ENCODE assay signal across 10 cellular contexts in the genomic region with DNA sequence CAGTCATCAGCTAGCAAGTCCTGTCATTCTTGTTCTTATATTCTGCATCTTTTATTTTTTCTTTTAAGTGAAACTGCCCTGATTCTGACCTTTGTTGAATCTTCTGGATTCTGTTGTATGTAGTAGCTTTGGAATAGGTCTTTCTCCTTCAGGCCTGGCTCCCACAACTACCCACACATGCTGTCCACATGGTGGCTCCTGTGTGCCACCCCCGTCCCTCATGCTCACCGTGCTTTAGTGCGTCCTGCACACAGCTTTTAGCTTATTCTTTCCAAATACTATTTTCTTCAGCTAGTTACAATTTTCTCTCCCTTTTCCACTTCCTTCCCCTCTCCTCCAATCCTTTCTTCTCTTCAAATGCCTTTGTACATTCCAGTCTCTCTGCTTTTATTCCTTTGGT.
A peak's percentile ranks its signal among the peaks of the same experiment; 100 is the strongest.
DNase-seq lines count a peak whose midpoint lies in the region; ATAC-seq and TF ChIP-seq lines count a peak whose summit lies in the region.
"Had no signal": no experiment of that assay in that cellular context is flagged by ENCODE, and none has a peak within 500 bp of the region (broad histone marks: within the 10 kb centered on the region; RNA-seq: fewer than 3 reads in every experiment).

No MANE protein-coding gene starts in this region.

- no peaks in the 10 kb centered on the region for H3K79me1 ChIP-seq in H9 (ENCODE audit: insufficient read depth, low read depth, low read length, poor library complexity, severe bottlenecking)

- no peak overlapping the region for H3T11ph ChIP-seq in H9 (ENCODE audit: low read length)

- H4K91ac ChIP-seq in H9 (ENCODE audit: insufficient read length, low read depth, low read length) = no peak overlapping the region

- no peaks in the 10 kb centered on the region for H3K23me2 ChIP-seq in H9 (ENCODE audit: insufficient read length, low read depth, low read length, poor library complexity, severe bottlenecking)

- TF ChIP-seq CTCF in H9 (conservative IDR thresholded peaks at IDR 0.05) (peak; percentile 30; the same call in 1 of the 3 replicates), SK-N-SH (IDR thresholded peaks at IDR 0.05) (no peak), foreskin fibroblast (IDR thresholded peaks at IDR 0.05; ENCODE audit: low read depth, low read length) (no peak)

- H2AK5ac ChIP-seq in H9 (ENCODE audit: insufficient read length, low read length) = no peak overlapping the region

- H3K27me3 ChIP-seq in H9 (ENCODE audit: insufficient read depth, low read length) = no peaks in the 10 kb centered on the region
- H3K27me3 ChIP-seq in SK-N-SH (ENCODE audit: insufficient read depth) = no peaks in the 10 kb centered on the region

- H4K20me1 ChIP-seq in H9 (ENCODE audit: control insufficient read depth, insufficient read depth, insufficient read length) = no peaks in the 10 kb centered on the region
- H4K20me1 ChIP-seq in SK-N-SH (ENCODE audit: insufficient read depth) = no peaks in the 10 kb centered on the region

- CTCF ChIA-PET in SK-N-SH (lab: Yijun Ruan, JAX) = interaction anchor here (0.6 to 2.5 kb wide), 18 partner anchors 10 to 237 kb away, joined by 3 to 9 read pairs (median 4); no protein-coding TSS in a partner anchor
- CTCF ChIA-PET in activated CD4-positive, alpha-beta memory T cell treated with anti-CD3 and anti-CD28 coated beads for 36 hours (lab: Charles Lee) = interaction anchor here (0.6 to 0.8 kb wide), 2 partner anchors 27 to 186 kb away, joined by 3 read pairs; no protein-coding TSS in a partner anchor

- no peak for TF ChIP-seq EP300 in SK-N-SH (IDR thresholded peaks at IDR 0.05; ENCODE audit: borderline replicate concordance in 1 of 2, low read depth in 1 of 2, low read length in 1 of 2)

- intact Hi-C loops in posterior cingulate gyrus (cut with DNase I) = no loop called here
- intact Hi-C loops in activated CD4-positive, alpha-beta memory T cell treated with anti-CD3 and anti-CD28 coated beads for 36 hours (cut with micrococcal nuclease) = no loop called here

- H3K27ac ChIP-seq in H9 (ENCODE audit: insufficient read length, low read depth, low read length) (no peak overlapping the region), SK-N-SH (ENCODE audit: low read depth in 2 of 2, low read length in 1 of 2) (no peak overlapping the region)

- H3K4me1 ChIP-seq in H9 (ENCODE audit: insufficient read depth, low read length) (peaks cover 2% of the 10 kb centered on the region; the same call in 1 of the 2 replicates), SK-N-SH (ENCODE audit: control insufficient read depth in 1 of 2, insufficient read depth in 2 of 2, low read depth in 1 of 2, low read length in 1 of 2) (no peaks in the 10 kb centered on the region)

- no peak overlapping the region for H3K56ac ChIP-seq in H9 (ENCODE audit: insufficient read length, low read depth, low read length)

- no peak overlapping the region for H3K23ac ChIP-seq in H9 (ENCODE audit: insufficient read length, low read depth, low read length)

- H3K4me3 ChIP-seq in SK-N-SH (ENCODE audit: low read depth in 2 of 2, low read length in 1 of 2) = no peak overlapping the region
- no peak overlapping the region for H3K4me3 ChIP-seq in foreskin fibroblast (ENCODE audit: low read depth in 1 of 2, low read length in 2 of 2)

- no peak overlapping the region for H2BK5ac ChIP-seq in H9 (ENCODE audit: insufficient read length, low read length)

- H3K4me2 ChIP-seq in H9 (ENCODE audit: insufficient read depth, insufficient read length, low read length) = no peak overlapping the region
- no peak overlapping the region for H3K4me2 ChIP-seq in SK-N-SH

- no peak overlapping the region for H3K14ac ChIP-seq in H9 (ENCODE audit: insufficient read depth, low read length)

- H3K27ac Mint-ChIP-seq in H9 = peak overlapping the region in 1 of 3 experiments; percentile 41; a peak in 2 of 7 replicates
- no peak overlapping the region for H3K27ac Mint-ChIP-seq in activated CD4-positive, alpha-beta memory T cell treated with anti-CD3 and anti-CD28 coated beads for 36 hours
- H3K27ac Mint-ChIP-seq: activated CD8-positive, alpha-beta memory T cell treated with anti-CD3 and anti-CD28 coated beads, Interleukin-2, amount 10 ng/mL, durations not matched to agents 7 days and 5 days had no signal

- H2BK120ac ChIP-seq in H9 (ENCODE audit: low read depth, low read length, poor library complexity, severe bottlenecking) = no peak overlapping the region

- H3K9me3 ChIP-seq in H9 (ENCODE audit: control insufficient read depth, low read depth, low read length) = no peaks in the 10 kb centered on the region
- H3K9me3 ChIP-seq in SK-N-SH = no peaks in the 10 kb centered on the region

- POLR2A ChIA-PET in SK-N-SH (lab: Yijun Ruan, JAX) = no interaction called here
- POLR2A ChIA-PET in activated CD4-positive, alpha-beta memory T cell treated with anti-CD3 and anti-CD28 coated beads for 36 hours (lab: Charles Lee) = no interaction called here

- peaks cover 1 to 4% (median 2%) of the 10 kb centered on the region in 3 experiments; a peak in 4 of 7 replicates for H3K36me3 Mint-ChIP-seq in H9 (ENCODE audit: insufficient read depth in 1 of 3, low read depth in 3 of 3)
- peaks cover 37% of the 10 kb centered on the region for H3K36me3 Mint-ChIP-seq in activated CD4-positive, alpha-beta memory T cell treated with anti-CD3 and anti-CD28 coated beads for 36 hours

- H2BK15ac ChIP-seq in H9 (ENCODE audit: low read depth, low read length) = no peak overlapping the region

- no peaks in the 10 kb centered on the region for H3K27me3 Mint-ChIP-seq in H9 (ENCODE audit: low read depth)
- H3K27me3 Mint-ChIP-seq in activated CD4-positive, alpha-beta memory T cell treated with anti-CD3 and anti-CD28 coated beads for 36 hours = no peaks in the 10 kb centered on the region
- H3K27me3 Mint-ChIP-seq: activated CD8-positive, alpha-beta memory T cell treated with anti-CD3 and anti-CD28 coated beads, Interleukin-2, amount 10 ng/mL, durations not matched to agents 7 days and 5 days had no signal

- no peaks in the 10 kb centered on the region for H3F3A ChIP-seq in SK-N-SH (replicated peaks; ENCODE audit: insufficient read depth)

- DNase-seq in H9 (no peak), SK-N-SH (peak; percentile 30), foreskin fibroblast (peak; percentile 15 to 61), posterior cingulate gyrus (peak in 9 of 10 donors; percentile 27 to 91 (median 47)), NCI-H1694 (lab: John Stamatoyannopoulos, UW) (no peak)
- no peak for DNase-seq in activated CD4-positive, alpha-beta memory T cell treated with anti-CD3 and anti-CD28 coated beads for 36 hours
- DNase-seq: activated CD8-positive, alpha-beta memory T cell treated with anti-CD3 and anti-CD28 coated beads, Interleukin-2, amount 10 ng/mL, durations not matched to agents 7 days and 5 days; NCI-H774 had no signal

- TF ChIP-seq RAD21 in SK-N-SH (IDR thresholded peaks at IDR 0.05; ENCODE audit: low read length) = peak; percentile 72

- no peak overlapping the region for H3K4me3 Mint-ChIP-seq in H9
- no peak overlapping the region for H3K4me3 Mint-ChIP-seq in activated CD4-positive, alpha-beta memory T cell treated with anti-CD3 and anti-CD28 coated beads for 36 hours
- H3K4me3 Mint-ChIP-seq: activated CD8-positive, alpha-beta memory T cell treated with anti-CD3 and anti-CD28 coated beads, Interleukin-2, amount 10 ng/mL, durations not matched to agents 7 days and 5 days had no signal

- no peaks in the 10 kb centered on the region for H3K9me2 ChIP-seq in SK-N-SH

- no peak overlapping the region for H3K18ac ChIP-seq in H9 (ENCODE audit: insufficient read length, low read depth, low read length)

- H3K9ac ChIP-seq in H9 (ENCODE audit: extremely low read depth, insufficient read length, low read length) (no peak overlapping the region), SK-N-SH (no peak overlapping the region)

- H3K36me3 ChIP-seq in SK-N-SH (replicated peaks in 1 of 2; ENCODE audit: control insufficient read depth in 1 of 2, insufficient read depth in 2 of 2, low read length in 1 of 2) = peaks cover 4 to 39% of the 10 kb centered on the region in 2 experiments

- H2AFZ ChIP-seq in H9 (ENCODE audit: low read length) (no peak overlapping the region), SK-N-SH (ENCODE audit: low read depth) (no peak overlapping the region)

- ATAC-seq in GM19035 (IDR thresholded peaks at IDR 0.05; ENCODE audit: unreplicated experiment) (no peak), HG03095 (IDR thresholded peaks at IDR 0.05; ENCODE audit: unreplicated experiment) (no peak)
- ATAC-seq: activated CD8-positive, alpha-beta memory T cell treated with anti-CD3 and anti-CD28 coated beads, Interleukin-2, amount 10 ng/mL, durations not matched to agents 7 days and 5 days had no signal

- H2BK12ac ChIP-seq in H9 (ENCODE audit: insufficient read length, low read depth, low read length) = no peak overlapping the region

- H4K5ac ChIP-seq in H9 (ENCODE audit: insufficient read length, low read depth, low read length) = no peak overlapping the region

- WGBS in H9 (ENCODE audit: extremely low coverage, insufficient read length, low lambda C conversion rate) = no CpG with 5 or more reads among the region's 3 CpGs
- WGBS in SK-N-SH (ENCODE audit: low lambda C conversion rate) = 82% methylated on average over 3 of the region's 3 CpGs

- no peak overlapping the region for H2BK20ac ChIP-seq in H9 (ENCODE audit: low read depth, low read length, poor library complexity, severe bottlenecking)

- H3K79me2 ChIP-seq in H9 (ENCODE audit: insufficient read depth, low read length) (no peaks in the 10 kb centered on the region), SK-N-SH (ENCODE audit: insufficient read depth) (no peaks in the 10 kb centered on the region)

- H4K8ac ChIP-seq in H9 (replicated peaks; ENCODE audit: insufficient read length, low read depth, low read length) = no peak overlapping the region

- H3K9me3 Mint-ChIP-seq in H9 = no peaks in the 10 kb centered on the region
- H3K9me3 Mint-ChIP-seq in activated CD4-positive, alpha-beta memory T cell treated with anti-CD3 and anti-CD28 coated beads for 36 hours = no peaks in the 10 kb centered on the region

- H3K4ac ChIP-seq in H9 (ENCODE audit: low read depth, low read length) = no peak overlapping the region

- H3K4me1 Mint-ChIP-seq in H9 = peaks cover 7 to 13% of the 10 kb centered on the region in 2 experiments
- no peaks in the 10 kb centered on the region for H3K4me1 Mint-ChIP-seq in activated CD4-positive, alpha-beta memory T cell treated with anti-CD3 and anti-CD28 coated beads for 36 hours (ENCODE audit: low read depth)

TF ChIP-seq in SK-N-SH, 30 proteins besides CTCF, POLR2A, EP300 and RAD21:
- no peak for TF ChIP-seq FOXM1 (IDR thresholded peaks at IDR 0.05; ENCODE audit: low read depth)
- peak; percentile 56; the same call in 1 of the 2 replicates for TF ChIP-seq SMC3 (IDR thresholded peaks at IDR 0.05; ENCODE audit: low read depth, low read length)
- no peak for TF ChIP-seq RXRA (IDR thresholded peaks at IDR 0.05; ENCODE audit: borderline replicate concordance, low read depth)

Comparison
In these comparisons a context has a peak if more than half of its experiments do, and no peak if none do; other contexts are left out.
1. DNase-seq: peak in SK-N-SH (single experiment), foreskin fibroblast (2 of 2) and posterior cingulate gyrus (9 of 10); none in H9 (single experiment), activated CD4-positive, alpha-beta memory T cell treated with anti-CD3 and anti-CD28 coated beads for 36 hours (single experiment) and NCI-H1694 (single experiment).